In the genomic region with DNA sequence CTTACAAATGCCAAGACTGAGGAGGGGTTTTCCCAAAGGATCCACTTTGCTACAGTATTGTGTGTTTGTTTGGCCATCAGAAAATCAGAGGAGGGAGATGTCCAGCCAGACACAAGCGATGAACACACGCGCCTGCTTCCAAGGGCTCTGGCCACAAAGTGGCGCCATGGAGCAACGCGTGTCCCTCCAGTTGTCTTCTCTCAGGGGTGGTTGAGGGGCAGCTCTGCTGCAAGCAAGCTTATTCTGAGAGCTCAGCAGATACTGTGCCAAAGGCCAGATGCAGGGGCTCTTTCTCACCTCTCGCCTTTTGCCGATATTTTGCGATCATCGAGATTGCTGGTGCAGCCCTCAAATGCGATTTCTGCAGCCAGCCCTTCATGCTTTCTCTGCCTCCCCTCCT, we compare ENCODE assay signal across 8 cellular contexts.
DNase-seq lines count a peak whose midpoint lies in the region; ATAC-seq and TF ChIP-seq lines count a peak whose summit lies in the region.

No MANE protein-coding gene starts in this region.

- H3K27me3 ChIP-seq in H7 (ENCODE audit: control insufficient read depth, insufficient read depth, low read length) = no peaks in the 10 kb centered on the region

- in situ Hi-C loops in astrocyte of the cerebellum (cut with HindIII; ENCODE audit: low sequenced_read_pairs) = no loop called here

- ATAC-seq in HG03025 (IDR thresholded peaks at IDR 0.05; ENCODE audit: low FRiP score, unreplicated experiment) (no peak), HG03354 (IDR thresholded peaks at IDR 0.05; ENCODE audit: poor library complexity, severe bottlenecking, unreplicated experiment) (no peak)

- no peak overlapping the region for H3K27ac ChIP-seq in 22Rv1

- H3K4me3 ChIP-seq in H7 (ENCODE audit: insufficient read depth, low read depth, low read length) = no peak overlapping the region
- no peak overlapping the region for H3K4me3 ChIP-seq in astrocyte of the cerebellum (ENCODE audit: low read depth, low read length)

- TF ChIP-seq CTCF in 22Rv1 (IDR thresholded peaks at IDR 0.05) = peak; percentile 48
- peak; percentile 38 for TF ChIP-seq CTCF in astrocyte of the cerebellum (IDR thresholded peaks at IDR 0.05; ENCODE audit: low read depth, low read length, missing control alignments)

- no peaks in the 10 kb centered on the region for H3K36me3 ChIP-seq in H7 (replicated peaks; ENCODE audit: control insufficient read depth, insufficient read depth, low read length)

- peak; percentile 72 for DNase-seq in H7
- DNase-seq in astrocyte of the cerebellum (ENCODE audit: low read depth) = no peak
- peak; percentile 78 for DNase-seq in islet precursor cell
- DNase-seq in inferior parietal cortex (ENCODE audit: extremely low spot score) = no peak
- no peak for DNase-seq in NCI-H1436 treated with DMSO at 0.1 percent for 48 hours (lab: John Stamatoyannopoulos, UW)

Comparison
In these comparisons a context has a peak if more than half of its experiments do, and no peak if none do; other contexts are left out.
1. DNase-seq: peak in H7 (single experiment) and islet precursor cell (single experiment); none in astrocyte of the cerebellum (single experiment), inferior parietal cortex (single experiment) and NCI-H1436 treated with DMSO at 0.1 percent for 48 hours (single experiment).